Comparison of ENCODE assay signal across 10 cellular contexts in the genomic region with DNA sequence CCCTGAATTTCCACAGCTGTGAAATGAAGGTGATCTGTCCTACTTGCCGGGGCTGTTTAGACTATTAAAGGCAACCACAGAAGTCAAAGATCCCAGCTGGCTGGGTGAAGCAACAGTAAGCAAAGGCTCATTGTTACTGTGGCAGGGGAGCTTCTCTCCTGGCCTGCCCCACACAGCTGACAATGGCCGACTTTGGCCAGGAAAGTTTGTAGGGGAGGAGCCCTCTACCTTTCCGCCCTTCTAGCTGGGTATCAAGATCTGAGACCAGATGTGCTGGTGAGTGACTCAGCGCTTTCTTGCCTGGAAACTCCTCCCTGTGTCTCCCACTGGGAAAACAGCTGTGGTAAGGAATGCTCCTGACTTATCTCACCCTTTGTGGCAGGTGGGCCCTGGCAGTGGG. TPM values are rescaled to one million over a fixed set of nuclear protein-coding genes. Genes with fewer than 3 reads are reported as not detected.
A peak's percentile ranks its signal among the peaks of the same experiment; 100 is the strongest.
DNase-seq lines count a peak whose midpoint lies in the region; ATAC-seq and TF ChIP-seq lines count a peak whose summit lies in the region.
"Had no signal": no experiment of that assay in that cellular context is flagged by ENCODE, and none has a peak within 500 bp of the region (broad histone marks: within the 10 kb centered on the region; RNA-seq: fewer than 3 reads in every experiment).

No MANE protein-coding gene starts in this region.

- no peak for TF ChIP-seq CTCF in epithelial cell of esophagus (IDR thresholded peaks at IDR 0.05; ENCODE audit: insufficient read depth, low read depth, low read length, missing control alignments)

- ATAC-seq in GM19043 (IDR thresholded peaks at IDR 0.05; ENCODE audit: low read depth, unreplicated experiment) (peak; percentile 33), sciatic nerve (peak; percentile 87)

- H3K4me3 ChIP-seq in epithelial cell of esophagus (ENCODE audit: low read length), result no peak overlapping the region
- H3K4me3 ChIP-seq: lung had no signal

- intact Hi-C loops in sciatic nerve (cut with DNase I), result no loop called here

- DNase-seq in NCI-H510A (lab: John Stamatoyannopoulos, UW) (peak; percentile 25), epithelial cell of esophagus (ENCODE audit: low read depth) (peak; percentile 83), sciatic nerve (ENCODE audit: low spot score) (no peak), NCI-H1436 (lab: John Stamatoyannopoulos, UW) (no peak)
- no peak for DNase-seq in stimulated activated CD4-positive, alpha-beta T cell treated with anti-CD3 and anti-CD28 coated beads, Interleukin-4, amount 100 ng/mL, for 24 hours
- DNase-seq in activated CD8-positive, alpha-beta memory T cell treated with anti-CD3 and anti-CD28 coated beads for 24 hours, result no peak
- DNase-seq in stimulated activated CD4-positive, alpha-beta T cell treated with anti-CD3 and anti-CD28 coated beads, Interleukin-15, amount 100 ng/mL, for 24 hours, result no peak
- DNase-seq: activated gamma-delta T cell had no signal

RNA-seq across cellular contexts. Expression of gene RASSF6, which starts 21.1 kb away (rescaled TPM):
- not detected for total RNA-seq in sciatic nerve

Comparison
In these comparisons a context has a peak if more than half of its experiments do, and no peak if none do; other contexts are left out.
1. DNase-seq: peak in NCI-H510A (single experiment) and epithelial cell of esophagus (single experiment); none in sciatic nerve (single experiment), stimulated activated CD4-positive, alpha-beta T cell treated with anti-CD3 and anti-CD28 coated beads, Interleukin-4, amount 100 ng/mL, for 24 hours (single experiment), NCI-H1436 (single experiment), activated CD8-positive, alpha-beta memory T cell treated with anti-CD3 and anti-CD28 coated beads for 24 hours (single experiment) and stimulated activated CD4-positive, alpha-beta T cell treated with anti-CD3 and anti-CD28 coated beads, Interleukin-15, amount 100 ng/mL, for 24 hours (single experiment).